ENCODE assay signal across 10 cellular contexts in genomic region chr22:29733362-29734322, GRCh38. TPM values are rescaled to one million over a fixed set of nuclear protein-coding genes. Genes with fewer than 3 reads are reported as not detected.
DNase-seq lines count a peak whose midpoint lies in the region; ATAC-seq, FAIRE-seq and TF ChIP-seq lines count a peak whose summit lies in the region.
"Had no signal": no experiment of that assay in that cellular context is flagged by ENCODE, and none has a peak within 500 bp of the region (broad histone marks: within the 10 kb centered on the region; RNA-seq: fewer than 3 reads in every experiment).

No MANE protein-coding gene starts in this region.

- peaks cover 0 to 42% (median 0%) of the 10 kb centered on the region in 3 experiments for H3K36me3 ChIP-seq in naive thymus-derived CD4-positive, alpha-beta T cell (ENCODE audit: control insufficient read depth in 2 of 3, insufficient read depth in 3 of 3, low read length in 3 of 3)

- no peaks in the 10 kb centered on the region for H3K27me3 ChIP-seq in naive thymus-derived CD4-positive, alpha-beta T cell (ENCODE audit: control insufficient read depth in 2 of 2, insufficient read depth in 2 of 2, low read length in 2 of 2)

- H3K27ac ChIP-seq in naive thymus-derived CD4-positive, alpha-beta T cell (ENCODE audit: low read depth, low read length) = no peak overlapping the region

- H3K9me3 Mint-ChIP-seq in naive thymus-derived CD4-positive, alpha-beta T cell = no peaks in the 10 kb centered on the region

- no peaks in the 10 kb centered on the region for H3K27me3 Mint-ChIP-seq in naive thymus-derived CD4-positive, alpha-beta T cell

- ATAC-seq in naive thymus-derived CD4-positive, alpha-beta T cell = peak; percentile 33
- ATAC-seq in HG03135 (IDR thresholded peaks at IDR 0.05; ENCODE audit: unreplicated experiment) = no peak
- no peak for ATAC-seq in HG03025 (IDR thresholded peaks at IDR 0.05; ENCODE audit: low FRiP score, unreplicated experiment)

- no peak overlapping the region for H3K27ac Mint-ChIP-seq in naive thymus-derived CD4-positive, alpha-beta T cell

- POLR2A ChIA-PET in naive thymus-derived CD4-positive, alpha-beta T cell (lab: Charles Lee) = no interaction called here

- no peaks in the 10 kb centered on the region for H3K9me3 ChIP-seq in naive thymus-derived CD4-positive, alpha-beta T cell (ENCODE audit: control insufficient read depth in 2 of 3, low read length in 3 of 3)

- H3K4me1 Mint-ChIP-seq in naive thymus-derived CD4-positive, alpha-beta T cell = peaks cover 0 to 3% (median 0%) of the 10 kb centered on the region in 7 donors

- no peak overlapping the region for H3K4me3 Mint-ChIP-seq in naive thymus-derived CD4-positive, alpha-beta T cell

- no peak overlapping the region for H3K4me3 ChIP-seq in naive thymus-derived CD4-positive, alpha-beta T cell (ENCODE audit: low read length)

- CTCF ChIA-PET in naive thymus-derived CD4-positive, alpha-beta T cell (lab: Charles Lee) = no interaction called here

- no peaks in the 10 kb centered on the region for H3K4me1 ChIP-seq in naive thymus-derived CD4-positive, alpha-beta T cell (ENCODE audit: control insufficient read depth in 2 of 2, insufficient read depth in 2 of 2, low read length in 2 of 2)

- TF ChIP-seq POLR2A in GM12891 (IDR thresholded peaks at IDR 0.05; ENCODE audit: low read depth, low read length) = no peak

- DNase-seq in GM12891 (ENCODE audit: insufficient read length, low spot score) (no peak), NCI-H1694 treated with DMSO at 0.1 percent for 48 hours (lab: John Stamatoyannopoulos, UW) (peak; percentile 49), SHP77 treated with DMSO at 0.1 percent for 48 hours (lab: John Stamatoyannopoulos, UW) (peak; percentile 62), NCI-H2081 treated with DMSO at 0.1 percent for 48 hours (lab: John Stamatoyannopoulos, UW) (no peak), AG20443 (ENCODE audit: low spot score) (no peak)
- no peak for DNase-seq in naive thymus-derived CD4-positive, alpha-beta T cell
- DNase-seq: activated naive CD4-positive, alpha-beta T cell; effector CD4-positive, alpha-beta T cell had no signal

- peaks cover 0 to 29% (median 0%) of the 10 kb centered on the region in 5 donors for H3K36me3 Mint-ChIP-seq in naive thymus-derived CD4-positive, alpha-beta T cell

- peak; percentile 74 for FAIRE-seq in GM12891 (lab: Jason Lieb, UNC)

- intact Hi-C loops in naive thymus-derived CD4-positive, alpha-beta T cell (cut with micrococcal nuclease) = no loop called here

TF ChIP-seq in GM12891, 5 proteins besides CTCF, POLR2A, EP300 and RAD21:
- TF ChIP-seq TAF1 (IDR thresholded peaks at IDR 0.05; ENCODE audit: low read depth, low read length) (no peak), POLR2AphosphoS5 (IDR thresholded peaks at IDR 0.05; ENCODE audit: low read depth, low read length) (no peak), PAX5 (IDR thresholded peaks at IDR 0.05; ENCODE audit: insufficient read depth, low read length, severe bottlenecking) (no peak), SPI1 (IDR thresholded peaks at IDR 0.05; ENCODE audit: low read depth, low read length) (no peak), POU2F2 (IDR thresholded peaks at IDR 0.05; ENCODE audit: low read depth, low read length) (no peak)

RNA-seq across cellular contexts. Expression of gene CABP7, which starts 13.8 kb away (rescaled TPM):
- 0.03 TPM for polyA plus RNA-seq in GM12891 (2012; ENCODE audit: low read depth, missing spikeins)
- total RNA-seq in naive thymus-derived CD4-positive, alpha-beta T cell = under 1 TPM in 3 of 5 experiments, not detected in 2; 0.07 to 0.42 (median 0.22) TPM
- under 1 TPM in 1 of 2 donors, not detected in 1; 0.12 TPM for polyA plus RNA-seq in naive thymus-derived CD4-positive, alpha-beta T cell

RNA-seq across cellular contexts. Expression of gene ZMAT5, which starts 33.2 kb away (rescaled TPM):
- 21.9 TPM for polyA plus RNA-seq in GM12891 (2012; ENCODE audit: low read depth, missing spikeins)
- 10 to 100 TPM; 12.9 to 26.4 (median 14.7) TPM for total RNA-seq in naive thymus-derived CD4-positive, alpha-beta T cell
- 10 to 100 TPM; 42.7 to 55.0 TPM for polyA plus RNA-seq in naive thymus-derived CD4-positive, alpha-beta T cell

RNA-seq across cellular contexts. Expression of gene UQCR10, which starts 33.5 kb away (rescaled TPM):
- 192 TPM for polyA plus RNA-seq in GM12891 (2012; ENCODE audit: low read depth, missing spikeins)
- total RNA-seq in naive thymus-derived CD4-positive, alpha-beta T cell = 10 to 100 TPM; 30.9 to 99.8 (median 50.0) TPM
- polyA plus RNA-seq in naive thymus-derived CD4-positive, alpha-beta T cell = 100 to 1,000 TPM; 246 to 310 TPM

Comparison
In these comparisons a context has a peak if more than half of its experiments do, and no peak if none do; other contexts are left out.
1. DNase-seq: peak in NCI-H1694 treated with DMSO at 0.1 percent for 48 hours (single experiment) and SHP77 treated with DMSO at 0.1 percent for 48 hours (single experiment); none in GM12891 (single experiment), naive thymus-derived CD4-positive, alpha-beta T cell (0 of 9), NCI-H2081 treated with DMSO at 0.1 percent for 48 hours (single experiment) and AG20443 (single experiment).